Comparison of ENCODE assay signal across 26 cellular contexts in the genomic region with DNA sequence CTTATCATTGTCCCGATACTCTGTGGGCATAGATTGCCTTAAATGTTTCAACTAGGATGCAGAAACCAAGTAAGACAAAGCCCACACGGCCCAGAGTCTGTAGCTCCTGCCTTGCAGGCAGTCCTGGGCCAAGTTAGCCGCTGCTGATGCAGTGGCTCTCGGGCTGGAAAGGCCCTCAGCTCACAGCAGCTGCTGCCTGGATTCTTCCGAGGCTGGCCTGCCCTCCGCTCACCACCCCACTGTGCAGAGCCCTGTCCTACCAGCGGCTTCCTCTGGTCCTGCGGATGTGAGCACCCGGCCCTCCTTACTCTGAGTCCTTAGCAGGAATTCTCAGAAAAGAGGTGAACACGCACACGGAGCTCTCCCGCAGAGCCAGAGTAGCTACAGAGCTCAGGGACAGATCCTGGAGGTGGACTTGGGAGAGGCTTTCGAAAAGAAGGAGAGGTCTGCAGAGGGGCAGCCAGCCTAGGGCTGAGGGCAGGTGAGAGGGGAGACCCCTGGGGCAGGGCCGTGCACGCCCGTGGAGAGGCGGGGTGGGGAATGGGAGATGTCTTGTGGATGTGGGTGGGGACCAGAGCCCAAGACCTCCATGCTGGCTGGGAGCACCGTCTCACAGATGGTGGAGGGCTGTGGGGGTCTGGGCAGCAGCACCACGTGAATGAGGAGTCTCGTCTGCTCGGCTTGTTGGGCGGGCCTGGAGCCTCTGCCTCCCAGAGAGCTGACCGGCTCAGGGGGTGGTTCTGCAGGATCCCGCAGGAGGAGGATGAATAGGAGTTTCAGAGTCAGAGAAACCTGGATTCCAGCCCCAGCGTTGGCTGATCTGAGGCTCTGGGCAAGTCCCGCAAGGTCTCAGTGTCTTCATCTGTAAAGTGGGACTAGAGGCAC.
DNase-seq lines count a peak whose midpoint lies in the region; ATAC-seq, FAIRE-seq and TF ChIP-seq lines count a peak whose summit lies in the region.
"Had no signal": no experiment of that assay in that cellular context is flagged by ENCODE, and none has a peak within 500 bp of the region (broad histone marks: within the 10 kb centered on the region; RNA-seq: fewer than 3 reads in every experiment).

No MANE protein-coding gene starts in this region.

- H3K27ac ChIP-seq in K562 (ENCODE audit: extremely low read depth, low read depth, low read length) (no peak overlapping the region), mesenchymal stem cell (ENCODE audit: low read length, poor library complexity, severe bottlenecking) (no peak overlapping the region), mesendoderm (ENCODE audit: low read depth, low read length) (no peak overlapping the region)
- H3K27ac ChIP-seq: A549, foreskin keratinocyte, prostate gland, SK-N-MC had no signal

- no peak overlapping the region for H2BK15ac ChIP-seq in mesenchymal stem cell (ENCODE audit: low read depth, poor library complexity, severe bottlenecking)
- H2BK15ac ChIP-seq in mesendoderm (replicated peaks; ENCODE audit: low read depth) = no peak overlapping the region

- H2BK5ac ChIP-seq in mesenchymal stem cell (ENCODE audit: low read depth, low read length, poor library complexity, severe bottlenecking) = no peak overlapping the region
- no peak overlapping the region for H2BK5ac ChIP-seq in mesendoderm (ENCODE audit: low read length)

- H3K36me3 ChIP-seq in K562 (ENCODE audit: control insufficient read depth, insufficient read depth, low read length) (no peaks in the 10 kb centered on the region), mesenchymal stem cell (ENCODE audit: control insufficient read depth in 1 of 2, insufficient read depth in 2 of 2, low read depth in 1 of 2, low read length in 2 of 2) (no peaks in the 10 kb centered on the region), mesendoderm (ENCODE audit: control insufficient read depth, insufficient read depth, low read length) (no peaks in the 10 kb centered on the region)
- H3K36me3 ChIP-seq: prostate gland had no signal

- H2BK120ac ChIP-seq in mesenchymal stem cell (ENCODE audit: low read depth, low read length) = no peak overlapping the region
- H2BK120ac ChIP-seq in mesendoderm (ENCODE audit: low read depth, low read length) = no peak overlapping the region

- no peak for TF ChIP-seq POLR2A in K562 (conservative IDR thresholded peaks at IDR 0.05)

- WGBS in K562 (ENCODE audit: insufficient coverage, low coverage, missing lambda C conversion rate) = 2% methylated on average over 23 of the region's 26 CpGs
- 71% methylated on average over 26 of the region's 26 CpGs for WGBS in mesenchymal stem cell
- no CpG with 5 or more reads among the region's 26 CpGs for WGBS in mesendoderm (ENCODE audit: extremely low coverage, insufficient coverage, low lambda C conversion rate)

- H3K4me1 ChIP-seq in K562 (replicated peaks in 1 of 2; ENCODE audit: control insufficient read depth in 2 of 2, insufficient read depth in 2 of 2, low read length in 2 of 2) (0 out of 5 replicates have a peak, but pooled peaks cover 0 to 4% of the 10 kb centered on the region in 2 experiments), mesenchymal stem cell (ENCODE audit: control insufficient read depth, insufficient read depth, low read depth, low read length) (no peaks in the 10 kb centered on the region), mesendoderm (ENCODE audit: control insufficient read depth, low read depth, low read length) (no peaks in the 10 kb centered on the region)
- H3K4me1 ChIP-seq: A549, Caco-2, foreskin keratinocyte, prostate gland had no signal

- H3K27ac Mint-ChIP-seq in activated naive CD4-positive, alpha-beta T cell treated with anti-CD3 and anti-CD28 coated beads, Interleukin-2, amount 10 ng/mL, durations not matched to agents 7 days and 5 days = no peak overlapping the region
- H3K27ac Mint-ChIP-seq in type B pancreatic cell = no peak overlapping the region
- H3K27ac Mint-ChIP-seq: memory B cell; naive thymus-derived CD8-positive, alpha-beta T cell; stimulated activated naive CD8-positive, alpha-beta T cell treated with anti-CD3 and anti-CD28 coated beads, Interleukin-15, Interleukin-2, amounts not matched to agents 100 ng/mL and 50 ng/mL, for 24 hours had no signal

- no peaks in the 10 kb centered on the region for H3K79me1 ChIP-seq in mesenchymal stem cell (replicated peaks; ENCODE audit: low read length, poor library complexity, severe bottlenecking)
- no peaks in the 10 kb centered on the region for H3K79me1 ChIP-seq in mesendoderm (ENCODE audit: low read length)

- DNase-seq in activated naive CD4-positive, alpha-beta T cell treated with anti-CD3 and anti-CD28 coated beads, Interleukin-2, amount 10 ng/mL, durations not matched to agents 7 days and 5 days = peak; percentile 11
- DNase-seq in activated naive CD4-positive, alpha-beta T cell (lab: John Stamatoyannopoulos, UW) = no peak
- DNase-seq in K562 (ENCODE audit: extremely low read depth in 1 of 4, low spot score in 3 of 4) (no peak), mesenchymal stem cell (no peak), type B pancreatic cell (ENCODE audit: extremely low spot score, unreplicated experiment) (peak; percentile 52), mesendoderm (no peak), HPDE6-E6E7 (ENCODE audit: extremely low spot score) (no peak), AG08396 (ENCODE audit: low spot score) (no peak)
- DNase-seq: activated gamma-delta T cell, amygdala, caudate nucleus, erythroblast, foreskin keratinocyte, hippocampal formation, NCI-H1417 treated with DMSO at 0.1 percent for 48 hours, NCI-H524, small intestine, T-helper 2 cell had no signal

- H3K9ac ChIP-seq in K562 (ENCODE audit: insufficient read depth in 1 of 2, low read depth in 2 of 2, low read length in 2 of 2) (no peak overlapping the region), mesenchymal stem cell (ENCODE audit: low read length) (no peak overlapping the region), mesendoderm (ENCODE audit: low read length) (no peak overlapping the region)

- no peak overlapping the region for H2AFZ ChIP-seq in K562 (ENCODE audit: low read depth, low read length)
- no peak overlapping the region for H2AFZ ChIP-seq in mesenchymal stem cell (ENCODE audit: low read depth, low read length)

- peak overlapping the region; percentile 50 for H4K91ac ChIP-seq in mesenchymal stem cell (ENCODE audit: low read length)

- H4K8ac ChIP-seq in mesenchymal stem cell (ENCODE audit: low read length) (no peak overlapping the region), mesendoderm (ENCODE audit: low read depth, low read length) (no peak overlapping the region)

- ATAC-seq in K562 = no peak
- ATAC-seq: A549; foreskin keratinocyte; naive thymus-derived CD8-positive, alpha-beta T cell had no signal

- H3K4me3 ChIP-seq in K562 (no peak overlapping the region), mesenchymal stem cell (ENCODE audit: insufficient read depth in 1 of 2, low read depth in 1 of 2, low read length in 2 of 2) (no peak overlapping the region), mesendoderm (ENCODE audit: low read length) (no peak overlapping the region)
- H3K4me3 ChIP-seq: A549, prostate gland, SK-N-MC had no signal

- H3K79me2 ChIP-seq in K562 (ENCODE audit: control insufficient read depth, insufficient read depth, low read length) = no peaks in the 10 kb centered on the region
- no peaks in the 10 kb centered on the region for H3K79me2 ChIP-seq in mesendoderm (ENCODE audit: control insufficient read depth, insufficient read depth, low read length)

- no peaks in the 10 kb centered on the region for H3K9me3 ChIP-seq in K562 (replicated peaks; ENCODE audit: control insufficient read depth, insufficient read depth, low read depth, low read length)
- no peaks in the 10 kb centered on the region for H3K9me3 ChIP-seq in mesenchymal stem cell (ENCODE audit: control insufficient read depth, low read length)
- H3K9me3 ChIP-seq: A549, Caco-2, prostate gland had no signal

- no peaks in the 10 kb centered on the region for H3K4me1 Mint-ChIP-seq in activated naive CD4-positive, alpha-beta T cell treated with anti-CD3 and anti-CD28 coated beads, Interleukin-2, amount 10 ng/mL, durations not matched to agents 7 days and 5 days
- no peaks in the 10 kb centered on the region for H3K4me1 Mint-ChIP-seq in type B pancreatic cell (ENCODE audit: unreplicated experiment)
- H3K4me1 Mint-ChIP-seq: memory B cell had no signal

- no peaks in the 10 kb centered on the region for H3K36me3 Mint-ChIP-seq in activated naive CD4-positive, alpha-beta T cell treated with anti-CD3 and anti-CD28 coated beads, Interleukin-2, amount 10 ng/mL, durations not matched to agents 7 days and 5 days
- no peaks in the 10 kb centered on the region for H3K36me3 Mint-ChIP-seq in type B pancreatic cell
- H3K36me3 Mint-ChIP-seq: memory B cell; naive thymus-derived CD8-positive, alpha-beta T cell had no signal

- no peak overlapping the region for H3K18ac ChIP-seq in mesenchymal stem cell (ENCODE audit: low read depth in 1 of 2, low read length in 2 of 2)
- no peak overlapping the region for H3K18ac ChIP-seq in mesendoderm (ENCODE audit: low read length)

- no peak overlapping the region for H2BK12ac ChIP-seq in mesenchymal stem cell (ENCODE audit: low read length in 2 of 2)

- no peak overlapping the region for H3K4me2 ChIP-seq in K562 (ENCODE audit: insufficient read depth, low read length)
- no peak overlapping the region for H3K4me2 ChIP-seq in mesenchymal stem cell (ENCODE audit: low read length, poor library complexity, severe bottlenecking)
- H3K4me2 ChIP-seq in mesendoderm (ENCODE audit: low read length) = no peak overlapping the region
- H3K4me2 ChIP-seq: A549 had no signal

- no peaks in the 10 kb centered on the region for H3K9me1 ChIP-seq in K562 (ENCODE audit: control insufficient read depth, insufficient read depth, low read length)

- H3K27me3 Mint-ChIP-seq in activated naive CD4-positive, alpha-beta T cell treated with anti-CD3 and anti-CD28 coated beads, Interleukin-2, amount 10 ng/mL, durations not matched to agents 7 days and 5 days = peaks cover 4% of the 10 kb centered on the region
- H3K27me3 Mint-ChIP-seq in type B pancreatic cell = peaks cover 13% of the 10 kb centered on the region
- H3K27me3 Mint-ChIP-seq: stimulated activated naive CD8-positive, alpha-beta T cell treated with anti-CD3 and anti-CD28 coated beads, Interleukin-15, Interleukin-2, amounts not matched to agents 100 ng/mL and 50 ng/mL, for 24 hours had no signal

- H3K23ac ChIP-seq in mesenchymal stem cell (ENCODE audit: low read length in 2 of 2) = no peak overlapping the region
- no peak overlapping the region for H3K23ac ChIP-seq in mesendoderm (ENCODE audit: low read length)

- TF ChIP-seq CTCF in K562 (IDR thresholded peaks at IDR 0.05 in 2 of 3, conservative IDR thresholded peaks at IDR 0.05 in 1 of 3; ENCODE audit: insufficient read depth in 2 of 3, low read depth in 1 of 3, low read length in 3 of 3) (no peak), type B pancreatic cell (conservative IDR thresholded peaks at IDR 0.05) (no peak)

- POLR2A ChIA-PET in K562 (lab: Yijun Ruan, JAX) = interaction anchor here (0.9 kb wide), 1 partner anchor 10 kb away, joined by 6 read pairs; no protein-coding TSS in a partner anchor

- no peak overlapping the region for H2AK5ac ChIP-seq in mesenchymal stem cell (ENCODE audit: low read length, severe bottlenecking)
- no peak overlapping the region for H2AK5ac ChIP-seq in mesendoderm (ENCODE audit: low read length)

- intact Hi-C loops in K562 (cut with micrococcal nuclease) = no loop called here

- BruUV-seq in K562 (replicated peaks; lab: Mats Ljungman, UMichigan) = no TSS peak

- no peak for TF ChIP-seq EP300 in K562 (IDR thresholded peaks at IDR 0.05; ENCODE audit: low read length)

- in situ Hi-C loops in K562 (cut with MboI) = no loop called here

- no peak overlapping the region for H4K5ac ChIP-seq in mesendoderm (ENCODE audit: low read length)

- peaks cover 1% of the 10 kb centered on the region for H3K9me3 Mint-ChIP-seq in activated naive CD4-positive, alpha-beta T cell treated with anti-CD3 and anti-CD28 coated beads, Interleukin-2, amount 10 ng/mL, durations not matched to agents 7 days and 5 days
- H3K9me3 Mint-ChIP-seq in type B pancreatic cell = no peaks in the 10 kb centered on the region
- H3K9me3 Mint-ChIP-seq: memory B cell; stimulated activated naive CD8-positive, alpha-beta T cell treated with anti-CD3 and anti-CD28 coated beads, Interleukin-15, Interleukin-2, amounts not matched to agents 100 ng/mL and 50 ng/mL, for 24 hours had no signal

- H3K56ac ChIP-seq in mesendoderm (ENCODE audit: low read length) = no peak overlapping the region

- no peak overlapping the region for H3K4me3 Mint-ChIP-seq in activated naive CD4-positive, alpha-beta T cell treated with anti-CD3 and anti-CD28 coated beads, Interleukin-2, amount 10 ng/mL, durations not matched to agents 7 days and 5 days
- no peak overlapping the region for H3K4me3 Mint-ChIP-seq in type B pancreatic cell
- H3K4me3 Mint-ChIP-seq: memory B cell; naive thymus-derived CD8-positive, alpha-beta T cell; stimulated activated naive CD8-positive, alpha-beta T cell treated with anti-CD3 and anti-CD28 coated beads, Interleukin-15, Interleukin-2, amounts not matched to agents 100 ng/mL and 50 ng/mL, for 24 hours had no signal

- CTCF ChIA-PET in activated naive CD4-positive, alpha-beta T cell treated with anti-CD3 and anti-CD28 coated beads, Interleukin-2, amount 10 ng/mL, durations not matched to agents 7 days and 5 days (lab: Charles Lee) = no interaction called here
- CTCF ChIA-PET in K562 (lab: Yijun Ruan, JAX; ENCODE audit: low intra/inter-chr PET ratio) = no interaction called here

- FAIRE-seq in K562 (lab: Jason Lieb, UNC) = no peak
- FAIRE-seq: A549, islet of Langerhans, small intestine had no signal

- no peak for TF ChIP-seq RAD21 in K562 (CRISPR knock-in tag; conservative IDR thresholded peaks at IDR 0.05 in 1 of 2, IDR thresholded peaks at IDR 0.05 in 1 of 2)

- H3K4ac ChIP-seq in mesenchymal stem cell (ENCODE audit: low read depth in 1 of 2, low read length in 2 of 2) (no peak overlapping the region), mesendoderm (ENCODE audit: low read depth, low read length) (no peak overlapping the region)

- H4K20me1 ChIP-seq in K562 (replicated peaks; ENCODE audit: control insufficient read depth, insufficient read depth, low read length) = peaks cover 5% of the 10 kb centered on the region; the same call in 1 of the 2 replicates

- H3K14ac ChIP-seq in mesenchymal stem cell (ENCODE audit: low read length in 2 of 2) = no peak overlapping the region

- H3K27me3 ChIP-seq in K562 (ENCODE audit: control insufficient read depth in 2 of 2, insufficient read depth in 2 of 2, low read length in 2 of 2) = peaks cover 10 to 69% of the 10 kb centered on the region in 2 experiments; a peak in 3 of 5 replicates
- H3K27me3 ChIP-seq in mesenchymal stem cell (ENCODE audit: control insufficient read depth in 1 of 2, insufficient read depth in 1 of 2, low read length in 2 of 2) = peaks cover 0 to 4% of the 10 kb centered on the region in 2 experiments
- H3K27me3 ChIP-seq in mesendoderm (ENCODE audit: insufficient read depth, low read length, poor library complexity) = no peaks in the 10 kb centered on the region
- H3K27me3 ChIP-seq: foreskin keratinocyte had no signal

Comparison
In these comparisons a context has a peak if more than half of its experiments do, and no peak if none do; other contexts are left out.
1. DNase-seq: peak in activated naive CD4-positive, alpha-beta T cell treated with anti-CD3 and anti-CD28 coated beads, Interleukin-2, amount 10 ng/mL, durations not matched to agents 7 days and 5 days (single experiment) and type B pancreatic cell (single experiment); none in activated naive CD4-positive, alpha-beta T cell (0 of 4), K562 (0 of 4), mesenchymal stem cell (single experiment), mesendoderm (single experiment), HPDE6-E6E7 (single experiment) and AG08396 (single experiment).